ENCODE assay signal across 8 cellular contexts in the genomic region with DNA sequence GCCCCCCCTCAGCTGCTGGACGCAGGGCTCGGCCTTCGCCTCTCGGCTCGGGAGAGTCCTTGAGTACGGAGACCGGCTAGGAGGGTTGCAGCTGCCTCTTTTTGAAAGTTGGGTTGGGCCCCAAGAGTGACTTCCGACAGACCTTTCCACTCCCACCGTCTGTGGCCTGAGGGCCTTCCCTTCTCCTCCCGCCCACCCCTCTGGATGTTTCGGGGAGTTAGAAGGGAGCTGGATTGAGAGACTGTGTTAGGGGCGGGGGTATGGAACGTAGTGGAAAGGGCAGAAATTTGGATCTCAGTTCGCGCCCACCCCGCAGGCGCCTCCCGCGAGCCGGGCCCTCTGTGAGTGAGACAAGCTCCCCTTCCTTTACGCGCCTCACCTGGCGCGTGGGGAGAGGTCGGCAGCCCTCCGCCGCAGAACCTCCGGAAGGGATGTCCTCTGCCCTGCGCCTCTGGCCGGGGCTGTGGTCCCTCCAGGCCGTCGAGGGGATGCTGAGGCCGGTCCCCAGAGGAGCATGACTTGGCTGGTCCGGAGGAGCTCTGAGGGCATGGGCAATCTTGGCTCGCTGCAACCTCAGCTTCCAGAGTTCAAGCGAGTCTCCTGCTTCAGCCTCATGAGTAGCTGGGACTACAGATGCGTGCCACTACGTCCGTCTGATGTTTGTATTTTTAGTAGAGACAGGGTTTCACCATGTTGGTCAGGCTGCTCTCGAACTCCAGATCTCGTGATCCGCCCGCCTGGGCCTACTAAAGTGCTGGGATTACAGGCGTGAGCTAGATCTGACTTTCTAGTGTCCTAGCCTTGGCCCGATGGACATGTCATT. TPM values are rescaled to one million over a fixed set of nuclear protein-coding genes. Genes with fewer than 3 reads are reported as not detected.
A peak's percentile ranks its signal among the peaks of the same experiment; 100 is the strongest.
DNase-seq lines count a peak whose midpoint lies in the region; ATAC-seq, FAIRE-seq and TF ChIP-seq lines count a peak whose summit lies in the region.

No MANE protein-coding gene starts in this region.

- peaks cover 6% of the 10 kb centered on the region for H3K27me3 Mint-ChIP-seq in astrocyte (ENCODE audit: low read depth, unreplicated experiment)

- H2AFZ ChIP-seq in astrocyte (ENCODE audit: low read depth, low read length): peak overlapping the region; percentile 56

- peak overlapping the region; percentile 66 for H3K4me3 ChIP-seq in astrocyte (ENCODE audit: insufficient read depth, low read depth, low read length)
- H3K4me3 ChIP-seq in iPS-18c (ENCODE audit: insufficient read depth, low read depth, low read length): peak overlapping the region; percentile 64

- H3K4me3 Mint-ChIP-seq in astrocyte (ENCODE audit: unreplicated experiment): peak overlapping the region; percentile 86

- H4K20me1 ChIP-seq in astrocyte (ENCODE audit: insufficient read depth, low read length): peaks cover 4% of the 10 kb centered on the region

- peak overlapping the region; percentile 90 for H3K27ac Mint-ChIP-seq in astrocyte (ENCODE audit: unreplicated experiment)

- H3K4me1 Mint-ChIP-seq in astrocyte (ENCODE audit: low read depth, unreplicated experiment): peaks cover 34% of the 10 kb centered on the region

- peaks cover 5% of the 10 kb centered on the region for H3K36me3 ChIP-seq in astrocyte (ENCODE audit: insufficient read depth, low read length)

- H3K9me3 ChIP-seq in astrocyte (ENCODE audit: insufficient read depth, low read depth, low read length): no peaks in the 10 kb centered on the region
- no peaks in the 10 kb centered on the region for H3K9me3 ChIP-seq in iPS-18c (ENCODE audit: control insufficient read depth, insufficient read depth, low read length)

- in situ Hi-C loops in SK-MEL-5 (cut with HindIII; ENCODE audit: low pct_unique_long_range_greater_than_20kb, low sequenced_read_pairs): no loop called here

- peak overlapping the region; percentile 83 for H3K27ac ChIP-seq in astrocyte (ENCODE audit: low read depth, low read length)

- no peaks in the 10 kb centered on the region for H3K27me3 ChIP-seq in astrocyte (ENCODE audit: insufficient read depth, low read length)

- H3K79me2 ChIP-seq in astrocyte (ENCODE audit: insufficient read depth, low read length): peaks cover 44% of the 10 kb centered on the region

- H3K9ac ChIP-seq in astrocyte (ENCODE audit: low read length): peak overlapping the region; percentile 86

- FAIRE-seq in astrocyte (lab: Jason Lieb, UNC): no peak

- peaks cover 39% of the 10 kb centered on the region for H3K4me1 ChIP-seq in astrocyte (ENCODE audit: insufficient read depth, low read length)

- ATAC-seq in HG02943 (IDR thresholded peaks at IDR 0.05; ENCODE audit: low read depth, unreplicated experiment): peak; percentile 0

- H3K36me3 Mint-ChIP-seq in astrocyte (ENCODE audit: low read depth, unreplicated experiment): peaks cover 4% of the 10 kb centered on the region

- peaks cover 2% of the 10 kb centered on the region for H3K9me3 Mint-ChIP-seq in astrocyte (ENCODE audit: unreplicated experiment)

- DNase-seq in DMS53 (lab: John Stamatoyannopoulos, UW): peak; percentile 67
- no peak for DNase-seq in DMS53 treated with DMSO at 0.1 percent for 48 hours (lab: John Stamatoyannopoulos, UW; ENCODE audit: unreplicated experiment)
- peak; percentile 26 for DNase-seq in SK-MEL-5 (ENCODE audit: low read depth, low spot score)
- DNase-seq in astrocyte (ENCODE audit: low read depth): peak; percentile 15
- peak in 2 of 3 donors; percentile 11 to 28 for DNase-seq in stimulated activated CD4-positive, alpha-beta T cell treated with anti-CD3 and anti-CD28 coated beads, Interleukin-12 subunit alpha, Interleukin-12 subunit beta, amount 100 ng/mL, for 48 hours (ENCODE audit: low read depth in 2 of 3, low spot score in 1 of 3)
- DNase-seq in D341Med (ENCODE audit: low spot score): no peak

- TF ChIP-seq CTCF in astrocyte (IDR thresholded peaks at IDR 0.05; ENCODE audit: insufficient read depth, low read depth, low read length): no peak

- H3K4me2 ChIP-seq in astrocyte (ENCODE audit: low read length): peak overlapping the region; percentile 85

RNA-seq across cellular contexts. Expression of a gene that starts 15.9 kb away (rescaled TPM):
- 25.2 and 29.0 TPM in 2 replicates for total RNA-seq in SK-MEL-5 (2014; rRNA removed; shearing (Covaris generic))
- polyA plus RNA-seq in SK-MEL-5 (2015; cell fraction: cytosol; rRNA removed): 18.8 and 23.6 TPM in 2 replicates
- polyA plus RNA-seq in SK-MEL-5 (2015; cell fraction: nucleus; rRNA removed): 4.8 and 9.4 TPM in 2 replicates
- total RNA-seq in astrocyte: 9.0 and 11.5 TPM in 2 replicates

Comparison
In these comparisons a context has a peak if more than half of its experiments do, and no peak if none do; other contexts are left out.
1. DNase-seq: peak in DMS53 (single experiment), SK-MEL-5 (single experiment), astrocyte (single experiment) and stimulated activated CD4-positive, alpha-beta T cell treated with anti-CD3 and anti-CD28 coated beads, Interleukin-12 subunit alpha, Interleukin-12 subunit beta, amount 100 ng/mL, for 48 hours (2 of 3); none in DMS53 treated with DMSO at 0.1 percent for 48 hours (single experiment) and D341Med (single experiment).